Comparison of ENCODE assay signal across 9 cellular contexts in genomic region chr5:179620703-179621350, GRCh38. TPM values are rescaled to one million over a fixed set of nuclear protein-coding genes. Genes with fewer than 3 reads are reported as not detected.
DNase-seq lines count a peak whose midpoint lies in the region; ATAC-seq and TF ChIP-seq lines count a peak whose summit lies in the region.
"Had no signal": no experiment of that assay in that cellular context is flagged by ENCODE, and none has a peak within 500 bp of the region (broad histone marks: within the 10 kb centered on the region; RNA-seq: fewer than 3 reads in every experiment).

No MANE protein-coding gene starts in this region.

- H3K4me1 Mint-ChIP-seq in natural killer cell treated with Interleukin-12 subunit alpha and Interleukin-12 subunit beta and Interleukin-15 and Interleukin-18, amount 100 ng/mL, for 72 hours (ENCODE audit: low read depth in 2 of 2): peaks cover 70 to 85% of the 10 kb centered on the region in 2 donors

- TF ChIP-seq CTCF in Loucy (conservative IDR thresholded peaks at IDR 0.05; ENCODE audit: low read length): no peak
- TF ChIP-seq CTCF in coronary artery (IDR thresholded peaks at IDR 0.05): no peak
- TF ChIP-seq CTCF in omental fat pad (IDR thresholded peaks at IDR 0.05): no peak

- peak overlapping the region; percentile 98 to 100 for H3K27ac Mint-ChIP-seq in natural killer cell treated with Interleukin-12 subunit alpha and Interleukin-12 subunit beta and Interleukin-15 and Interleukin-18, amount 100 ng/mL, for 72 hours

- H3K4me3 Mint-ChIP-seq in natural killer cell treated with Interleukin-12 subunit alpha and Interleukin-12 subunit beta and Interleukin-15 and Interleukin-18, amount 100 ng/mL, for 72 hours: peak overlapping the region; percentile 97

- H2AFZ ChIP-seq in Loucy (ENCODE audit: low read length): no peak overlapping the region

- no peaks in the 10 kb centered on the region for H3K27me3 ChIP-seq in BLaER1
- peaks cover 5% of the 10 kb centered on the region for H3K27me3 ChIP-seq in Loucy (ENCODE audit: insufficient read depth, low read length, poor library complexity, severe bottlenecking)

- H3F3A ChIP-seq in Loucy (ENCODE audit: low read depth): no peaks in the 10 kb centered on the region

- ATAC-seq in natural killer cell treated with Interleukin-12 subunit alpha and Interleukin-12 subunit beta and Interleukin-15 and Interleukin-18, amount 100 ng/mL, for 72 hours: no peak
- ATAC-seq in omental fat pad (ENCODE audit: low FRiP score): no peak
- no peak for ATAC-seq in GM19455 (IDR thresholded peaks at IDR 0.05; ENCODE audit: unreplicated experiment)

- H3K27ac ChIP-seq in BLaER1 (no peak overlapping the region), coronary artery (peak overlapping the region; percentile 48 to 90)

- no peaks in the 10 kb centered on the region for H3K27me3 Mint-ChIP-seq in natural killer cell treated with Interleukin-12 subunit alpha and Interleukin-12 subunit beta and Interleukin-15 and Interleukin-18, amount 100 ng/mL, for 72 hours

- peaks cover 88% of the 10 kb centered on the region for H3K79me2 ChIP-seq in Loucy (ENCODE audit: insufficient read depth, low read length)

- peaks cover 63% of the 10 kb centered on the region for H3K4me1 ChIP-seq in BLaER1
- H3K4me1 ChIP-seq in Loucy (ENCODE audit: insufficient read depth, low read length, poor library complexity, severe bottlenecking): peaks cover 28% of the 10 kb centered on the region

- peaks cover 68% of the 10 kb centered on the region for H3K36me3 Mint-ChIP-seq in natural killer cell treated with Interleukin-12 subunit alpha and Interleukin-12 subunit beta and Interleukin-15 and Interleukin-18, amount 100 ng/mL, for 72 hours

- peak overlapping the region; percentile 100 for H3K9ac ChIP-seq in BLaER1
- peak overlapping the region; percentile 81 for H3K9ac ChIP-seq in Loucy (ENCODE audit: low read depth, low read length, poor library complexity, severe bottlenecking)

- no peaks in the 10 kb centered on the region for H3K9me2 ChIP-seq in Loucy (replicated peaks; ENCODE audit: low read depth, low read length)

- H4K20me1 ChIP-seq in BLaER1 (peaks cover 75% of the 10 kb centered on the region), Loucy (ENCODE audit: insufficient read depth, low read length, poor library complexity, severe bottlenecking) (peaks cover 74% of the 10 kb centered on the region)

- H3K9me3 ChIP-seq in BLaER1: no peaks in the 10 kb centered on the region
- no peaks in the 10 kb centered on the region for H3K9me3 ChIP-seq in Loucy (ENCODE audit: insufficient read depth, low read depth, low read length)

- no peaks in the 10 kb centered on the region for H3K9me3 Mint-ChIP-seq in natural killer cell treated with Interleukin-12 subunit alpha and Interleukin-12 subunit beta and Interleukin-15 and Interleukin-18, amount 100 ng/mL, for 72 hours

- H3K36me3 ChIP-seq in BLaER1 (peaks cover 66% of the 10 kb centered on the region), Loucy (ENCODE audit: insufficient read depth, low read length) (peaks cover 70% of the 10 kb centered on the region)

- peak overlapping the region; percentile 95 for H3K4me3 ChIP-seq in BLaER1
- peak overlapping the region; percentile 93 for H3K4me3 ChIP-seq in Loucy (ENCODE audit: low read length, poor library complexity, severe bottlenecking)
- H3K4me3 ChIP-seq in coronary artery: peak overlapping the region; percentile 96

- DNase-seq in coronary artery (ENCODE audit: low spot score) (no peak), DMS 273 treated with DMSO at 0.1 percent for 48 hours (lab: John Stamatoyannopoulos, UW) (no peak), omental fat pad (ENCODE audit: low spot score) (no peak), kidney glomerular epithelial cell (lab: John Stamatoyannopoulos, UW) (no peak)
- DNase-seq in natural killer cell treated with Interleukin-12 subunit alpha and Interleukin-12 subunit beta and Interleukin-15 and Interleukin-18, amount 100 ng/mL, for 72 hours (ENCODE audit: low spot score): no peak
- DNase-seq: SHP77 had no signal

- H3K4me2 ChIP-seq in BLaER1 (peak overlapping the region; percentile 88), Loucy (ENCODE audit: low read depth, low read length, poor library complexity, severe bottlenecking) (peak overlapping the region; percentile 99)

RNA-seq across cellular contexts. Expression of gene HNRNPH1, which starts 2.6 kb away (rescaled TPM):
- 1,000 to 10,000 TPM in 1 of 2 donors, 100 to 1,000 TPM in 1; 874 to 1,296 TPM for total RNA-seq in natural killer cell treated with Interleukin-12 subunit alpha and Interleukin-12 subunit beta and Interleukin-15 and Interleukin-18, amount 100 ng/mL, for 72 hours
- 100 to 1,000 TPM; 410 to 898 (median 679) TPM for total RNA-seq in omental fat pad
